In genomic region chr2:127408807-127409099, GRCh38 we compare ENCODE assay signal across 8 cellular contexts. TPM values are rescaled to one million over a fixed set of nuclear protein-coding genes. Genes with fewer than 3 reads are reported as not detected.
DNase-seq lines count a peak whose midpoint lies in the region; ATAC-seq and TF ChIP-seq lines count a peak whose summit lies in the region.

No MANE protein-coding gene starts in this region.

- H3K27ac Mint-ChIP-seq in naive thymus-derived CD4-positive, alpha-beta T cell, result peak overlapping the region in 3 of 9 donors; percentile 48 to 84 (median 83)

- CTCF ChIA-PET in IMR-90 (lab: Yijun Ruan, JAX), result no interaction called here
- CTCF ChIA-PET in naive thymus-derived CD4-positive, alpha-beta T cell (lab: Charles Lee), result no interaction called here

- H2AK5ac ChIP-seq in IMR-90 (ENCODE audit: low read depth, low read length), result peak overlapping the region; percentile 74

- no peaks in the 10 kb centered on the region for H3K9me3 Mint-ChIP-seq in naive thymus-derived CD4-positive, alpha-beta T cell

- H3K18ac ChIP-seq in IMR-90 (ENCODE audit: low read depth, low read length), result peak overlapping the region; percentile 14

- H4K20me1 ChIP-seq in IMR-90 (ENCODE audit: insufficient read depth, low read length), result no peaks in the 10 kb centered on the region

- TF ChIP-seq RAD21 in IMR-90 (IDR thresholded peaks at IDR 0.05; ENCODE audit: low read length), result no peak

- no TSS peak for BruUV-seq in IMR-90 (replicated peaks; lab: Mats Ljungman, UMichigan)

- no peaks in the 10 kb centered on the region for H3K36me3 ChIP-seq in IMR-90 (ENCODE audit: control insufficient read depth, insufficient read depth, low read length)
- no peaks in the 10 kb centered on the region for H3K36me3 ChIP-seq in naive thymus-derived CD4-positive, alpha-beta T cell (ENCODE audit: control insufficient read depth in 2 of 3, insufficient read depth in 3 of 3, low read length in 3 of 3)

- H3K36me3 Mint-ChIP-seq in naive thymus-derived CD4-positive, alpha-beta T cell, result peaks cover 0 to 6% (median 0%) of the 10 kb centered on the region in 5 donors

- H3K4ac ChIP-seq in IMR-90 (ENCODE audit: low read depth, low read length), result peak overlapping the region; percentile 83

- peak overlapping the region; percentile 23; the same call in 2 of the 3 replicates for H2BK15ac ChIP-seq in IMR-90 (ENCODE audit: low read depth, low read length)

- peak overlapping the region; percentile 16 for H3K14ac ChIP-seq in IMR-90 (replicated peaks; ENCODE audit: low read depth, low read length)

- peak overlapping the region; percentile 53 to 77 (median 62) for H3K4me3 Mint-ChIP-seq in naive thymus-derived CD4-positive, alpha-beta T cell

- dilution Hi-C loops in IMR-90 (cut with HindIII; ENCODE audit: low sequenced_read_pairs, unreplicated experiment), result no loop called here

- H3K9me1 ChIP-seq in IMR-90 (ENCODE audit: insufficient read depth, low read length), result peaks cover 19% of the 10 kb centered on the region

- TF ChIP-seq POLR2A in IMR-90 (IDR thresholded peaks at IDR 0.05; ENCODE audit: low read depth, low read length) (no peak; the same call in 1 of the 2 replicates), lower leg skin (IDR thresholded peaks at IDR 0.05) (no peak)

- H3K4me2 ChIP-seq in IMR-90 (ENCODE audit: low read depth, low read length), result no peak overlapping the region; the same call in 1 of the 2 replicates

- 60% methylated on average over 1 of the region's 10 CpGs; no CpG with 5 or more reads in 1 of the 2 experiments for WGBS in IMR-90 (ENCODE audit: extremely low coverage in 2 of 2, insufficient read length in 1 of 2), 2 experiments
- WGBS in lower leg skin, 2 donors, result 87 to 95% methylated on average over 10 of the region's 10 CpGs

- DNase-seq in IMR-90 (no peak), caudate nucleus (lab: John Stamatoyannopoulos, UW) (no peak), HCEC 1CT (no peak), NCI-H1048 (lab: John Stamatoyannopoulos, UW) (no peak), lower leg skin (ENCODE audit: low spot score in 2 of 2) (no peak), dermis blood vessel endothelial cell (no peak)
- no peak for DNase-seq in naive thymus-derived CD4-positive, alpha-beta T cell

- intact Hi-C loops in IMR-90 (cut with micrococcal nuclease), result loop anchor here (1.0 kb wide), 1 partner anchor 182 kb away; no protein-coding TSS in a partner anchor
- intact Hi-C loops in naive thymus-derived CD4-positive, alpha-beta T cell (cut with micrococcal nuclease), result loop anchor here (1.0 kb wide), 1 partner anchor 20 kb away; no protein-coding TSS in a partner anchor
- intact Hi-C loops in lower leg skin (cut with DNase I; ENCODE audit: low total_unique reads), result no loop called here

- no peak overlapping the region for H3K4me3 ChIP-seq in IMR-90 (ENCODE audit: insufficient read depth, low read depth, low read length)
- no peak overlapping the region for H3K4me3 ChIP-seq in naive thymus-derived CD4-positive, alpha-beta T cell (ENCODE audit: low read length)
- H3K4me3 ChIP-seq in lower leg skin (ENCODE audit: low read depth, poor library complexity, severe bottlenecking), result no peak overlapping the region

- POLR2A ChIA-PET in IMR-90 (lab: Charles Lee; ENCODE audit: unreplicated experiment), result no interaction called here
- POLR2A ChIA-PET in naive thymus-derived CD4-positive, alpha-beta T cell (lab: Charles Lee), result no interaction called here

- H4K91ac ChIP-seq in IMR-90 (ENCODE audit: insufficient read depth, low read depth, low read length), result peak overlapping the region; percentile 72

- no peak overlapping the region; the same call in 1 of the 2 replicates for H3K56ac ChIP-seq in IMR-90 (ENCODE audit: extremely low read depth, insufficient read depth, low read length)

- peaks cover 0 to 6% of the 10 kb centered on the region in 2 experiments; a peak in 1 of 4 replicates for H3K79me1 ChIP-seq in IMR-90 (ENCODE audit: low read depth in 1 of 2, low read length in 2 of 2)

- peak overlapping the region; percentile 43 for H4K5ac ChIP-seq in IMR-90 (ENCODE audit: low read depth, low read length)

- ATAC-seq in IMR-90 (ENCODE audit: low read depth), result no peak
- ATAC-seq in naive thymus-derived CD4-positive, alpha-beta T cell, result no peak

- H2BK120ac ChIP-seq in IMR-90 (ENCODE audit: low read depth, low read length), result peak overlapping the region; percentile 69

- peak overlapping the region; percentile 59 for H3K27ac ChIP-seq in 22Rv1
- peak overlapping the region; percentile 72 for H3K27ac ChIP-seq in IMR-90 (ENCODE audit: insufficient read depth, low read length)
- H3K27ac ChIP-seq in caudate nucleus (ENCODE audit: low read depth, low read length), result peak overlapping the region; percentile 89
- no peak overlapping the region for H3K27ac ChIP-seq in naive thymus-derived CD4-positive, alpha-beta T cell (ENCODE audit: low read depth, low read length)

- in situ Hi-C loops in IMR-90 (cut with MboI; ENCODE audit: low sequenced_read_pairs), result no loop called here

- TF ChIP-seq CTCF in 22Rv1 (IDR thresholded peaks at IDR 0.05) (no peak), IMR-90 (conservative IDR thresholded peaks at IDR 0.05; ENCODE audit: low read depth, low read length) (no peak), lower leg skin (IDR thresholded peaks at IDR 0.05) (no peak)

- no peak overlapping the region for H3K23ac ChIP-seq in IMR-90 (ENCODE audit: low read depth, low read length)

- no peak overlapping the region for H3K9ac ChIP-seq in IMR-90 (ENCODE audit: low read depth, low read length)

- H2BK5ac ChIP-seq in IMR-90 (ENCODE audit: low read depth, low read length, poor library complexity, severe bottlenecking), result peak overlapping the region; percentile 81

- H3K27me3 Mint-ChIP-seq in naive thymus-derived CD4-positive, alpha-beta T cell, result peaks cover 0 to 10% (median 0%) of the 10 kb centered on the region in 5 donors

- peak overlapping the region; percentile 89 for H2AFZ ChIP-seq in IMR-90 (replicated peaks; ENCODE audit: low read length, poor library complexity)

- H3K4me1 Mint-ChIP-seq in naive thymus-derived CD4-positive, alpha-beta T cell, result peaks cover 4 to 28% (median 12%) of the 10 kb centered on the region in 7 donors

- H3K27me3 ChIP-seq in IMR-90 (ENCODE audit: control insufficient read depth, insufficient read depth, low read length), result no peaks in the 10 kb centered on the region
- H3K27me3 ChIP-seq in naive thymus-derived CD4-positive, alpha-beta T cell (ENCODE audit: control insufficient read depth in 2 of 2, insufficient read depth in 2 of 2, low read length in 2 of 2), result no peaks in the 10 kb centered on the region

- peak overlapping the region; percentile 68 to 86; a peak in 3 of 4 replicates for H4K8ac ChIP-seq in IMR-90 (ENCODE audit: low read depth in 2 of 2, low read length in 2 of 2)

- no peaks in the 10 kb centered on the region for H3K9me3 ChIP-seq in IMR-90 (ENCODE audit: control insufficient read depth, insufficient read depth, low read length)
- no peaks in the 10 kb centered on the region for H3K9me3 ChIP-seq in naive thymus-derived CD4-positive, alpha-beta T cell (ENCODE audit: control insufficient read depth in 2 of 3, low read length in 3 of 3)

- peak overlapping the region; percentile 60 for H2AK9ac ChIP-seq in IMR-90 (replicated peaks; ENCODE audit: low read depth, low read length, poor library complexity)

- peaks cover 11% of the 10 kb centered on the region for H3K4me1 ChIP-seq in IMR-90 (ENCODE audit: control insufficient read depth, insufficient read depth, low read length)
- H3K4me1 ChIP-seq in naive thymus-derived CD4-positive, alpha-beta T cell (ENCODE audit: control insufficient read depth in 2 of 2, insufficient read depth in 2 of 2, low read length in 2 of 2), result no peaks in the 10 kb centered on the region

- H2BK20ac ChIP-seq in IMR-90 (ENCODE audit: low read depth, low read length), result 0 out of 2 replicates have a peak overlapping the region, but pooled peaks have one; percentile 57

TF ChIP-seq in IMR-90, 13 proteins besides CTCF, POLR2A, EP300 and RAD21 (continues in another document):
- TF ChIP-seq MAZ (IDR thresholded peaks at IDR 0.05; ENCODE audit: borderline replicate concordance, low read depth, low read length) (no peak), RFX5 (IDR thresholded peaks at IDR 0.05; ENCODE audit: low read depth, low read length) (no peak), ELK1 (IDR thresholded peaks at IDR 0.05; ENCODE audit: borderline replicate concordance, low read depth, low read length) (no peak), CEBPB (IDR thresholded peaks at IDR 0.05; ENCODE audit: low read depth, low read length) (no peak), NFE2L2 (IDR thresholded peaks at IDR 0.05; ENCODE audit: low read depth, low read length) (no peak)

RNA-seq across cellular contexts. Expression of gene PROC, which starts 9.5 kb away (rescaled TPM):
- total RNA-seq in IMR-90 (2012; rRNA removed) (0.28 TPM in 1 of 2 replicates, not detected in the other), lower leg skin (not detected), dermis blood vessel endothelial cell (0.17 TPM in 1 of 2 replicates, not detected in the other)
- polyA plus RNA-seq in IMR-90 (2012; rRNA removed), result 0.07 TPM in 1 of 2 replicates, not detected in the other
- 0.10 TPM in 1 of 2 replicates, not detected in the other for polyA plus RNA-seq in IMR-90 (2012; cell fraction: cytosol; rRNA removed)
- polyA plus RNA-seq in IMR-90 (2012; cell fraction: nucleus; rRNA removed; ENCODE audit: low replicate concordance), result 0.05 and 0.22 TPM in 2 replicates
- total RNA-seq in naive thymus-derived CD4-positive, alpha-beta T cell, result under 1 TPM in 1 of 5 experiments, not detected in 4; 0.64 TPM
- not detected for polyA plus RNA-seq in naive thymus-derived CD4-positive, alpha-beta T cell

RNA-seq across cellular contexts. Expression of gene MAP3K2, which starts 21.0 kb away (rescaled TPM):
- total RNA-seq in IMR-90 (2012; rRNA removed), result 30.8 and 31.9 TPM in 2 replicates
- 6.2 and 6.5 TPM in 2 replicates for polyA plus RNA-seq in IMR-90 (2012; rRNA removed)
- 2.0 and 2.1 TPM in 2 replicates for polyA plus RNA-seq in IMR-90 (2012; cell fraction: cytosol; rRNA removed)
- 3.2 and 7.7 TPM in 2 replicates for polyA plus RNA-seq in IMR-90 (2012; cell fraction: nucleus; rRNA removed; ENCODE audit: low replicate concordance)
- 100 to 1,000 TPM in 1 of 5 experiments, 10 to 100 TPM in 4; 60.5 to 111 (median 84.5) TPM for total RNA-seq in naive thymus-derived CD4-positive, alpha-beta T cell
- polyA plus RNA-seq in naive thymus-derived CD4-positive, alpha-beta T cell, result 10 to 100 TPM; 41.3 to 56.5 TPM
- total RNA-seq in lower leg skin, result 10 to 100 TPM; 58.9 to 68.5 (median 63.0) TPM
- total RNA-seq in dermis blood vessel endothelial cell, result 27.2 and 28.4 TPM in 2 replicates
